Comparison of ENCODE assay signal across 14 cellular contexts in the genomic region with DNA sequence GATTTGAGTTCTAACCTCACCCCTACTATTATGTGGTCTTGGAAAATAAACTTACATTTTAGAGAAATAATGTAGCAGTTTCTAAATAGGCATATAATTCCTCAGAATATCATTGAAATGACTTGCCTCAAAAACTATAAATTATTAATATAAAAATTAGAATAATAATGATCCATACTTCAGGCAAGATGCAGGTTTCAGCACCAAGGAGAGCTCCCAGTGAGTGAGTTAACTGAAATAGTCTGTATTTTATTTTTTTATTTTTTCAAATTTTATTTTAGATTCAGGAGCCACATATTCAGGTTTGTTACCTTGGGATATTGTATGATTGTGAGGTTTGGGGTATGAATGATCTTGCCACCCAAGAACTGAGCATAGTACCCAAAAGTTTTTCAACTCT.
DNase-seq lines count a peak whose midpoint lies in the region; ATAC-seq and TF ChIP-seq lines count a peak whose summit lies in the region.
"Had no signal": no experiment of that assay in that cellular context is flagged by ENCODE, and none has a peak within 500 bp of the region (broad histone marks: within the 10 kb centered on the region; RNA-seq: fewer than 3 reads in every experiment).

No MANE protein-coding gene starts in this region.

- no peak for ATAC-seq in DND-41 (ENCODE audit: insufficient read depth, low read depth)
- no peak for ATAC-seq in HG03442 (IDR thresholded peaks at IDR 0.05; ENCODE audit: unreplicated experiment)
- ATAC-seq in HG02884 (IDR thresholded peaks at IDR 0.05; ENCODE audit: unreplicated experiment), result no peak
- ATAC-seq in CD8-positive, alpha-beta T cell, result no peak
- ATAC-seq: right cardiac atrium had no signal

- no peaks in the 10 kb centered on the region for H3K27me3 ChIP-seq in DND-41 (ENCODE audit: insufficient read depth, low read length, poor library complexity)
- H3K27me3 ChIP-seq in H7 (ENCODE audit: control insufficient read depth, insufficient read depth, low read length), result no peaks in the 10 kb centered on the region
- no peaks in the 10 kb centered on the region for H3K27me3 ChIP-seq in CD8-positive, alpha-beta T cell (ENCODE audit: insufficient read depth, low read length)

- intact Hi-C loops in CD8-positive, alpha-beta T cell (cut with DNase I, micrococcal nuclease), result no loop called here

- DNase-seq in DND-41 (peak; percentile 25), H7 (peak; percentile 20), amniotic epithelial cell (ENCODE audit: low read depth) (peak; percentile 1), iris pigment epithelial cell (ENCODE audit: low read depth) (peak; percentile 12)
- no peak for DNase-seq in CD8-positive, alpha-beta T cell
- DNase-seq: activated CD4-positive, alpha-beta T cell treated with anti-CD3 and anti-CD28 coated beads for 48 hours; CD8-positive, alpha-beta memory T cell; naive B cell; NCI-H2081; right cardiac atrium; substantia nigra had no signal

- CTCF ChIA-PET in CD8-positive, alpha-beta T cell (lab: Charles Lee), result no interaction called here

- no peaks in the 10 kb centered on the region for H3K36me3 Mint-ChIP-seq in CD8-positive, alpha-beta T cell
- H3K36me3 Mint-ChIP-seq: CD8-positive, alpha-beta memory T cell; naive B cell had no signal

- no peaks in the 10 kb centered on the region for H3K4me1 Mint-ChIP-seq in CD8-positive, alpha-beta T cell (ENCODE audit: low read depth)
- H3K4me1 Mint-ChIP-seq: CD8-positive, alpha-beta memory T cell; naive B cell had no signal

- H3K4me1 ChIP-seq in DND-41 (ENCODE audit: insufficient read depth, low read length), result no peaks in the 10 kb centered on the region
- H3K4me1 ChIP-seq in CD8-positive, alpha-beta T cell (ENCODE audit: insufficient read depth, low read length), result no peaks in the 10 kb centered on the region

- H3K27ac ChIP-seq in DND-41 (ENCODE audit: low read length), result no peak overlapping the region
- H3K27ac ChIP-seq in CD8-positive, alpha-beta T cell (ENCODE audit: low read depth, low read length), result no peak overlapping the region
- H3K27ac ChIP-seq: epithelial cell of prostate had no signal

- no peaks in the 10 kb centered on the region for H3K27me3 Mint-ChIP-seq in CD8-positive, alpha-beta T cell (ENCODE audit: low read depth)
- H3K27me3 Mint-ChIP-seq: CD8-positive, alpha-beta memory T cell; naive B cell had no signal

- no peaks in the 10 kb centered on the region for H3K9me3 ChIP-seq in DND-41 (ENCODE audit: insufficient read depth, low read length, severe bottlenecking)
- H3K9me3 ChIP-seq in CD8-positive, alpha-beta T cell (ENCODE audit: low read length), result no peaks in the 10 kb centered on the region

- H3K27ac Mint-ChIP-seq in CD8-positive, alpha-beta T cell, result no peak overlapping the region
- H3K27ac Mint-ChIP-seq: CD8-positive, alpha-beta memory T cell; naive B cell had no signal

- H3K4me2 ChIP-seq in DND-41 (ENCODE audit: insufficient read depth, low read length), result no peak overlapping the region

- no peak overlapping the region for H2AFZ ChIP-seq in DND-41 (ENCODE audit: low read depth, low read length)

- no peak overlapping the region for H3K4me3 ChIP-seq in DND-41 (ENCODE audit: low read depth in 1 of 2, low read length in 2 of 2)
- no peak overlapping the region for H3K4me3 ChIP-seq in H7 (ENCODE audit: insufficient read depth, low read depth, low read length)
- H3K4me3 ChIP-seq in CD8-positive, alpha-beta T cell (ENCODE audit: low read depth, low read length), result no peak overlapping the region

- POLR2A ChIA-PET in CD8-positive, alpha-beta T cell (lab: Charles Lee), result no interaction called here

- H4K20me1 ChIP-seq in DND-41 (ENCODE audit: insufficient read depth, low read length), result no peaks in the 10 kb centered on the region

- no peak overlapping the region for H3K4me3 Mint-ChIP-seq in CD8-positive, alpha-beta T cell
- H3K4me3 Mint-ChIP-seq: CD8-positive, alpha-beta memory T cell; naive B cell had no signal

- H3K79me2 ChIP-seq in DND-41 (ENCODE audit: insufficient read depth, low read length), result no peaks in the 10 kb centered on the region

- no peak overlapping the region for H3K9ac ChIP-seq in DND-41 (ENCODE audit: low read depth, low read length)

- no peaks in the 10 kb centered on the region for H3K36me3 ChIP-seq in DND-41 (ENCODE audit: insufficient read depth, low read length)
- no peaks in the 10 kb centered on the region for H3K36me3 ChIP-seq in H7 (replicated peaks; ENCODE audit: control insufficient read depth, insufficient read depth, low read length)
- H3K36me3 ChIP-seq in CD8-positive, alpha-beta T cell (ENCODE audit: insufficient read depth, low read length), result no peaks in the 10 kb centered on the region

- peaks cover 4% of the 10 kb centered on the region for H3K9me3 Mint-ChIP-seq in CD8-positive, alpha-beta T cell

- no peak for TF ChIP-seq CTCF in DND-41 (IDR thresholded peaks at IDR 0.05; ENCODE audit: borderline replicate concordance, extremely low read depth, low read length, poor library complexity, severe bottlenecking)
- TF ChIP-seq CTCF in CD8-positive, alpha-beta T cell (IDR thresholded peaks at IDR 0.05), result no peak

Comparison
In these comparisons a context has a peak if more than half of its experiments do, and no peak if none do; other contexts are left out.
1. DNase-seq: peak in DND-41 (single experiment), H7 (single experiment), amniotic epithelial cell (single experiment) and iris pigment epithelial cell (single experiment); none in CD8-positive, alpha-beta T cell (0 of 7).